11 cellular contexts compared by ENCODE assay signal in genomic region chr6:13484138-13484708, GRCh38. TPM values are rescaled to one million over a fixed set of nuclear protein-coding genes. Genes with fewer than 3 reads are reported as not detected.
DNase-seq lines count a peak whose midpoint lies in the region; ATAC-seq and TF ChIP-seq lines count a peak whose summit lies in the region.
"Had no signal": no experiment of that assay in that cellular context is flagged by ENCODE, and none has a peak within 500 bp of the region (broad histone marks: within the 10 kb centered on the region; RNA-seq: fewer than 3 reads in every experiment).

No MANE protein-coding gene starts in this region.

- H3K9me3 Mint-ChIP-seq in CD4-positive, alpha-beta memory T cell, result peaks cover 0 to 2% (median 0%) of the 10 kb centered on the region in 8 donors
- H3K9me3 Mint-ChIP-seq in nephron, result no peaks in the 10 kb centered on the region

- no peaks in the 10 kb centered on the region for H3K36me3 ChIP-seq in CD4-positive, alpha-beta memory T cell (ENCODE audit: insufficient read depth, low read length)
- no peaks in the 10 kb centered on the region for H3K36me3 ChIP-seq in breast epithelium
- H3K36me3 ChIP-seq: adrenal gland had no signal

- H3K4me1 ChIP-seq in CD4-positive, alpha-beta memory T cell (ENCODE audit: insufficient read depth, low read length), result peaks cover 12% of the 10 kb centered on the region
- H3K4me1 ChIP-seq in breast epithelium, result no peaks in the 10 kb centered on the region

- H3K27me3 ChIP-seq in CD4-positive, alpha-beta memory T cell (ENCODE audit: insufficient read depth, low read length), result no peaks in the 10 kb centered on the region
- no peaks in the 10 kb centered on the region for H3K27me3 ChIP-seq in breast epithelium

- DNase-seq in CD4-positive, alpha-beta memory T cell, result no peak
- DNase-seq in KBM-7, result peak; percentile 31
- no peak for DNase-seq in breast epithelium (ENCODE audit: low spot score in 2 of 2)
- no peak for DNase-seq in AG20443 (ENCODE audit: low spot score)
- no peak for DNase-seq in A172 (ENCODE audit: low spot score)
- DNase-seq: adrenal gland, NCI-H187 had no signal

- CTCF ChIA-PET in CD4-positive, alpha-beta memory T cell (lab: Charles Lee; ENCODE audit: partially characterized antibody), result interaction anchor here (1.3 kb wide), 1 partner anchor 92 kb away, joined by 3 read pairs; no protein-coding TSS in a partner anchor

- no peak for TF ChIP-seq CTCF in breast epithelium (IDR thresholded peaks at IDR 0.05)
- no peak for TF ChIP-seq CTCF in nephron (IDR thresholded peaks at IDR 0.05; ENCODE audit: unreplicated experiment in 3 of 3)

- intact Hi-C loops in CD4-positive, alpha-beta memory T cell (cut with micrococcal nuclease), result no loop called here
- intact Hi-C loops in breast epithelium (cut with DNase I; ENCODE audit: low total_unique reads), result no loop called here

- no peak overlapping the region for H3K4me3 ChIP-seq in CD4-positive, alpha-beta memory T cell (ENCODE audit: low read length in 2 of 2)
- peak overlapping the region; percentile 75 to 95 (median 79) for H3K4me3 ChIP-seq in breast epithelium

- ATAC-seq in HG03095 (IDR thresholded peaks at IDR 0.05; ENCODE audit: unreplicated experiment) (no peak), GM21723 (IDR thresholded peaks at IDR 0.05; ENCODE audit: unreplicated experiment) (no peak)

- no peaks in the 10 kb centered on the region for H3K9me3 ChIP-seq in CD4-positive, alpha-beta memory T cell (ENCODE audit: control insufficient read depth in 1 of 2, low read length in 2 of 2)
- no peaks in the 10 kb centered on the region for H3K9me3 ChIP-seq in breast epithelium
- H3K9me3 ChIP-seq: adrenal gland had no signal

- H3K4me1 Mint-ChIP-seq in CD4-positive, alpha-beta memory T cell, result peaks cover 16 to 36% (median 30%) of the 10 kb centered on the region in 4 donors
- H3K4me1 Mint-ChIP-seq in nephron, result peaks cover 9% of the 10 kb centered on the region

- peaks cover 7 to 8% of the 10 kb centered on the region in 2 donors for H3K27me3 Mint-ChIP-seq in CD4-positive, alpha-beta memory T cell
- peaks cover 49% of the 10 kb centered on the region for H3K27me3 Mint-ChIP-seq in nephron (ENCODE audit: low read depth)

- H3K27ac ChIP-seq in CD4-positive, alpha-beta memory T cell (ENCODE audit: low read depth, low read length), result no peak overlapping the region
- peak overlapping the region in 1 of 2 donors; percentile 28 for H3K27ac ChIP-seq in breast epithelium
- H3K27ac ChIP-seq: adrenal gland had no signal

- TF ChIP-seq POLR2A in breast epithelium (IDR thresholded peaks at IDR 0.05), result no peak

- H3K36me3 Mint-ChIP-seq in CD4-positive, alpha-beta memory T cell, result peaks cover 0 to 2% of the 10 kb centered on the region in 2 donors
- H3K36me3 Mint-ChIP-seq in nephron (ENCODE audit: low read depth), result no peaks in the 10 kb centered on the region

- peak overlapping the region in 1 of 7 donors; percentile 49 for H3K27ac Mint-ChIP-seq in CD4-positive, alpha-beta memory T cell
- no peak overlapping the region for H3K27ac Mint-ChIP-seq in nephron
- H3K27ac Mint-ChIP-seq: progenitor cell of endocrine pancreas had no signal

- in situ Hi-C loops in KBM-7 (cut with MboI; ENCODE audit: low pct_unique_long_range_greater_than_20kb, low sequenced_read_pairs), result no loop called here

- POLR2A ChIA-PET in CD4-positive, alpha-beta memory T cell (lab: Charles Lee; ENCODE audit: partially characterized antibody), result no interaction called here

- H3K4me3 Mint-ChIP-seq in CD4-positive, alpha-beta memory T cell, result peak overlapping the region in 5 of 8 donors; percentile 4 to 66 (median 40)
- H3K4me3 Mint-ChIP-seq in nephron, result peak overlapping the region; percentile 50 to 55 (median 53)

RNA-seq across cellular contexts. Expression of gene GFOD1, which starts 3.2 kb away (rescaled TPM):
- 1 to 10 TPM in 1 of 2 experiments, under 1 TPM in 1; 0.97 to 1.1 TPM for total RNA-seq in CD4-positive, alpha-beta memory T cell
- under 1 TPM in 1 of 2 donors, not detected in 1; 0.95 TPM for polyA plus RNA-seq in CD4-positive, alpha-beta memory T cell
- 10 to 100 TPM; 11.6 to 33.3 (median 23.3) TPM for total RNA-seq in breast epithelium
- total RNA-seq in A172 (2014; rRNA removed; shearing (Covaris generic)), result 2.5 and 3.3 TPM in 2 replicates

Comparison
In these comparisons a context has a peak if more than half of its experiments do, and no peak if none do; other contexts are left out.
1. H3K4me3 ChIP-seq: peak in breast epithelium (3 of 3); none in CD4-positive, alpha-beta memory T cell (0 of 2).